ENCODE assay signal across 23 cellular contexts in genomic region chr2:145027073-145027459, GRCh38.
DNase-seq lines count a peak whose midpoint lies in the region; ATAC-seq, FAIRE-seq and TF ChIP-seq lines count a peak whose summit lies in the region.
"Had no signal": no experiment of that assay in that cellular context is flagged by ENCODE, and none has a peak within 500 bp of the region (broad histone marks: within the 10 kb centered on the region; RNA-seq: fewer than 3 reads in every experiment).

No MANE protein-coding gene starts in this region.

- no peak for TF ChIP-seq EP300 in A549 (IDR thresholded peaks at IDR 0.05)

- FAIRE-seq in A549 (lab: Jason Lieb, UNC), result peak; percentile 7
- peak; percentile 53 for FAIRE-seq in H54 (lab: Jason Lieb, UNC)
- FAIRE-seq: G401.6 had no signal

- H3K27ac ChIP-seq in A549 (peak overlapping the region; percentile 75 to 91), left lung (peak overlapping the region in 1 of 2 donors; percentile 29)

- no peak for TF ChIP-seq RAD21 in A549 (conservative IDR thresholded peaks at IDR 0.05 in 1 of 2, IDR thresholded peaks at IDR 0.05 in 1 of 2)

- no peaks in the 10 kb centered on the region for H3K27me3 Mint-ChIP-seq in activated naive CD4-positive, alpha-beta T cell treated with anti-CD3 and anti-CD28 coated beads for 36 hours (ENCODE audit: low read depth)
- H3K27me3 Mint-ChIP-seq: activated CD4-positive, alpha-beta T cell treated with anti-CD3 and anti-CD28 coated beads, Interleukin-2, amount 10 ng/mL, durations not matched to agents 7 days and 5 days had no signal

- 3% methylated on average over 5 of the region's 5 CpGs for WGBS in A549 (ENCODE audit: missing lambda C conversion rate)

- TF ChIP-seq POLR2A in A549 (IDR thresholded peaks at IDR 0.05; ENCODE audit: low read length) (no peak), H54 (IDR thresholded peaks at IDR 0.05; ENCODE audit: low read depth, low read length) (no peak)

- H3K36me3 Mint-ChIP-seq in activated naive CD4-positive, alpha-beta T cell treated with anti-CD3 and anti-CD28 coated beads for 36 hours (ENCODE audit: low read depth), result no peaks in the 10 kb centered on the region
- H3K36me3 Mint-ChIP-seq: natural killer cell had no signal

- DNase-seq in A549 (ENCODE audit: low read depth in 1 of 2, low spot score in 1 of 2), result peak in 1 of 2 experiments; percentile 67
- DNase-seq in H54 (ENCODE audit: insufficient read length, low spot score), result no peak
- peak; percentile 44 for DNase-seq in astrocyte of the spinal cord (ENCODE audit: low read depth, low spot score)
- no peak for DNase-seq in left lung
- DNase-seq in NCI-H2227 treated with DMSO at 0.1 percent for 48 hours (lab: John Stamatoyannopoulos, UW), result no peak
- DNase-seq in activated naive CD4-positive, alpha-beta T cell treated with anti-CD3 and anti-CD28 coated beads for 36 hours, result no peak
- DNase-seq: ACHN; activated CD4-positive, alpha-beta T cell treated with anti-CD3 and anti-CD28 coated beads, Interleukin-2, amount 10 ng/mL, durations not matched to agents 7 days and 5 days; activated CD8-positive, alpha-beta memory T cell treated with anti-CD3 and anti-CD28 coated beads, Interleukin-2, amount 50 U/mL, for 48 hours; activated gamma-delta T cell treated with Interleukin-2 at 50 U/mL for 16 hours; aorta; cortex of kidney; KG1; natural killer cell; NCI-H1105; NCI-H2107; NCI-H82; stimulated activated naive CD4-positive, alpha-beta T cell; trophoblast cell had no signal

- no peak overlapping the region for H3K4me3 Mint-ChIP-seq in activated naive CD4-positive, alpha-beta T cell treated with anti-CD3 and anti-CD28 coated beads for 36 hours
- H3K4me3 Mint-ChIP-seq: activated CD4-positive, alpha-beta T cell treated with anti-CD3 and anti-CD28 coated beads, Interleukin-2, amount 10 ng/mL, durations not matched to agents 7 days and 5 days; natural killer cell had no signal

- H3K4me1 ChIP-seq in A549 (peaks cover 39% of the 10 kb centered on the region), left lung (peaks cover 6 to 10% of the 10 kb centered on the region in 2 donors)

- ATAC-seq in A549 (peak; percentile 32 to 54; a peak in 3 of 6 replicates), left lung (peak; percentile 32), GM21825 (IDR thresholded peaks at IDR 0.05; ENCODE audit: unreplicated experiment) (no peak), HG03571 (IDR thresholded peaks at IDR 0.05; ENCODE audit: unreplicated experiment) (no peak)
- ATAC-seq: natural killer cell, Panc1 had no signal

- H3K27ac Mint-ChIP-seq in activated naive CD4-positive, alpha-beta T cell treated with anti-CD3 and anti-CD28 coated beads for 36 hours, result no peak overlapping the region
- H3K27ac Mint-ChIP-seq: activated CD4-positive, alpha-beta T cell treated with anti-CD3 and anti-CD28 coated beads, Interleukin-2, amount 10 ng/mL, durations not matched to agents 7 days and 5 days; natural killer cell had no signal

- intact Hi-C loops in left lung (cut with DNase I), result no loop called here
- intact Hi-C loops in activated naive CD4-positive, alpha-beta T cell treated with anti-CD3 and anti-CD28 coated beads for 36 hours (cut with micrococcal nuclease), result no loop called here

- H3K36me3 ChIP-seq in left lung, result no peaks in the 10 kb centered on the region

- POLR2A ChIA-PET in A549 (lab: Yijun Ruan, JAX), result no interaction called here

- no peaks in the 10 kb centered on the region for H3K27me3 ChIP-seq in left lung

- peak overlapping the region; percentile 90 for H3K4me2 ChIP-seq in A549

- TF ChIP-seq CTCF in A549 (IDR thresholded peaks at IDR 0.05), result no peak
- TF ChIP-seq CTCF in astrocyte of the spinal cord (IDR thresholded peaks at IDR 0.05; ENCODE audit: low read depth, low read length), result no peak
- no peak for TF ChIP-seq CTCF in left lung (IDR thresholded peaks at IDR 0.05)

- H3K9me3 ChIP-seq in A549 (no peaks in the 10 kb centered on the region), left lung (no peaks in the 10 kb centered on the region)

- CTCF ChIA-PET in A549 (lab: Yijun Ruan, JAX), result no interaction called here
- CTCF ChIA-PET in activated naive CD4-positive, alpha-beta T cell treated with anti-CD3 and anti-CD28 coated beads for 36 hours (lab: Charles Lee), result no interaction called here

- H3K4me1 Mint-ChIP-seq in activated naive CD4-positive, alpha-beta T cell treated with anti-CD3 and anti-CD28 coated beads for 36 hours (ENCODE audit: low read depth), result no peaks in the 10 kb centered on the region
- H3K4me1 Mint-ChIP-seq: activated CD4-positive, alpha-beta T cell treated with anti-CD3 and anti-CD28 coated beads, Interleukin-2, amount 10 ng/mL, durations not matched to agents 7 days and 5 days had no signal

- no peaks in the 10 kb centered on the region for H3K9me3 Mint-ChIP-seq in activated naive CD4-positive, alpha-beta T cell treated with anti-CD3 and anti-CD28 coated beads for 36 hours
- H3K9me3 Mint-ChIP-seq: activated CD4-positive, alpha-beta T cell treated with anti-CD3 and anti-CD28 coated beads, Interleukin-2, amount 10 ng/mL, durations not matched to agents 7 days and 5 days; natural killer cell had no signal

- in situ Hi-C loops in astrocyte of the spinal cord (cut with HindIII; ENCODE audit: low sequenced_read_pairs), result no loop called here

- H3K4me3 ChIP-seq in A549 (peak overlapping the region; percentile 22; the same call in 2 of the 3 replicates), astrocyte of the spinal cord (ENCODE audit: low read depth, low read length) (no peak overlapping the region), left lung (no peak overlapping the region)

TF ChIP-seq in A549, 52 proteins besides CTCF, POLR2A, EP300 and RAD21:
- TF ChIP-seq POLR2AphosphoS2 (conservative IDR thresholded peaks at IDR 0.05; ENCODE audit: low read length), result no peak
- TF ChIP-seq EHMT2 (IDR thresholded peaks at IDR 0.05; ENCODE audit: low read depth), result no peak
- no peak for TF ChIP-seq ZNF302 (CRISPR knock-in tag; IDR thresholded peaks at IDR 0.05)
- no peak for TF ChIP-seq EHF (CRISPR knock-in tag; IDR thresholded peaks at IDR 0.05)
- no peak for TF ChIP-seq CEBPB (IDR thresholded peaks at IDR 0.05)
- TF ChIP-seq MAX (IDR thresholded peaks at IDR 0.05), result no peak
- no peak for TF ChIP-seq CBX2 (IDR thresholded peaks at IDR 0.05; ENCODE audit: borderline replicate concordance, low read depth)
- no peak for TF ChIP-seq TP53 (CRISPR knock-in tag; IDR thresholded peaks at IDR 0.05)
- TF ChIP-seq ATOH8 (CRISPR knock-in tag; IDR thresholded peaks at IDR 0.05; ENCODE audit: low read depth), result no peak
- no peak for TF ChIP-seq E2F6 (IDR thresholded peaks at IDR 0.05; ENCODE audit: borderline replicate concordance, low read depth)
- TF ChIP-seq ZC3H11A (IDR thresholded peaks at IDR 0.05), result no peak
- TF ChIP-seq RCOR1 (IDR thresholded peaks at IDR 0.05; ENCODE audit: low read depth, low read length), result no peak
- TF ChIP-seq GATA3 (IDR thresholded peaks at IDR 0.05; ENCODE audit: borderline replicate concordance), result no peak
- no peak for TF ChIP-seq JUN (IDR thresholded peaks at IDR 0.05)

Comparison
In these comparisons a context has a peak if more than half of its experiments do, and no peak if none do; other contexts are left out.
1. ATAC-seq: peak in A549 (2 of 2) and left lung (single experiment); none in GM21825 (single experiment) and HG03571 (single experiment).